Comparison of ENCODE assay signal across 19 cellular contexts in genomic region chr19:48396010-48396870, GRCh38.
DNase-seq lines count a peak whose midpoint lies in the region; ATAC-seq and TF ChIP-seq lines count a peak whose summit lies in the region.
"Had no signal": no experiment of that assay in that cellular context is flagged by ENCODE, and none has a peak within 500 bp of the region (broad histone marks: within the 10 kb centered on the region; RNA-seq: fewer than 3 reads in every experiment).

No MANE protein-coding gene starts in this region.

- no peak overlapping the region for H3K9ac ChIP-seq in iPS-15b (ENCODE audit: low read depth, low read length)
- H3K9ac ChIP-seq: SK-N-SH had no signal

- DNase-seq in NCI-H82 (lab: John Stamatoyannopoulos, UW), result peak; percentile 76
- DNase-seq in NCI-H82 treated with DMSO at 0.1 percent for 48 hours (lab: John Stamatoyannopoulos, UW; ENCODE audit: unreplicated experiment), result no peak
- DNase-seq in RWPE1 (ENCODE audit: low spot score), result no peak
- no peak for DNase-seq in stimulated activated effector memory CD8-positive, alpha-beta T cell treated with anti-CD3 and anti-CD28 coated beads, Interleukin-12 subunit alpha, Interleukin-12 subunit beta, amount 100 ng/mL, for 72 hours (ENCODE audit: low spot score in 2 of 2)
- DNase-seq in foreskin melanocyte, result no peak
- DNase-seq: activated CD4-positive, alpha-beta T cell treated with anti-CD3 and anti-CD28 coated beads, Interleukin-2, amount 50 U/mL, for 48 hours; activated naive CD8-positive, alpha-beta T cell treated with anti-CD3 and anti-CD28 coated beads, Interleukin-2, amount 50 U/mL, for 24 hours; CD4-positive, alpha-beta memory T cell; effector CD4-positive, alpha-beta T cell; midbrain; NCI-H187; NCI-H524; SK-N-SH; stimulated activated naive B cell treated with anti-CD40 and anti-IgM and Interleukin-4, amounts not matched to agents 10 μg/mL and 1 μg/mL and 100 μg/mL, for 72 hours had no signal

- peaks cover 3% of the 10 kb centered on the region for H3K9me3 Mint-ChIP-seq in stimulated activated effector memory CD8-positive, alpha-beta T cell treated with anti-CD3 and anti-CD28 coated beads, Interleukin-12 subunit alpha, Interleukin-12 subunit beta, amount 100 ng/mL, for 72 hours
- H3K9me3 Mint-ChIP-seq: CD4-positive, alpha-beta memory T cell had no signal

- no peak for TF ChIP-seq CTCF in RWPE1 (conservative IDR thresholded peaks at IDR 0.05; ENCODE audit: low read depth)

- POLR2A ChIA-PET in RWPE1 (lab: Yijun Ruan, JAX; ENCODE audit: low non-redundant PET), result interaction anchor here (0.6 to 1.0 kb wide), 2 partner anchors 74 to 185 kb away, joined by 3 to 13 read pairs; a partner anchor contains a TSS

- peak overlapping the region; percentile 40 for H3K27ac Mint-ChIP-seq in stimulated activated effector memory CD8-positive, alpha-beta T cell treated with anti-CD3 and anti-CD28 coated beads, Interleukin-12 subunit alpha, Interleukin-12 subunit beta, amount 100 ng/mL, for 72 hours
- H3K27ac Mint-ChIP-seq: activated naive CD8-positive, alpha-beta T cell treated with anti-CD3 and anti-CD28 coated beads, Interleukin-2, amount 50 U/mL, for 24 hours had no signal

- peaks cover 8% of the 10 kb centered on the region for H3K4me1 ChIP-seq in iPS-15b (ENCODE audit: control insufficient read depth, insufficient read depth, low read length)
- H3K4me1 ChIP-seq: pancreas had no signal

- peaks cover 68% of the 10 kb centered on the region for H3K4me1 Mint-ChIP-seq in stimulated activated effector memory CD8-positive, alpha-beta T cell treated with anti-CD3 and anti-CD28 coated beads, Interleukin-12 subunit alpha, Interleukin-12 subunit beta, amount 100 ng/mL, for 72 hours

- peaks cover 45% of the 10 kb centered on the region for H3K27me3 ChIP-seq in iPS-15b (ENCODE audit: control insufficient read depth, insufficient read depth, low read length)

- H3K4me3 Mint-ChIP-seq in stimulated activated effector memory CD8-positive, alpha-beta T cell treated with anti-CD3 and anti-CD28 coated beads, Interleukin-12 subunit alpha, Interleukin-12 subunit beta, amount 100 ng/mL, for 72 hours, result peak overlapping the region; percentile 56

- CTCF ChIA-PET in RWPE1 (lab: Yijun Ruan, JAX), result interaction anchor here (0.6 to 0.7 kb wide), 2 partner anchors 76 to 329 kb away, joined by 3 to 4 read pairs; no protein-coding TSS in a partner anchor

- no peaks in the 10 kb centered on the region for H3K36me3 ChIP-seq in iPS-15b (ENCODE audit: control insufficient read depth, insufficient read depth, low read length)
- H3K36me3 ChIP-seq: pancreas, tibial nerve had no signal

- H3K4me3 ChIP-seq in iPS-15b (ENCODE audit: low read depth, low read length), result peak overlapping the region; percentile 50
- H3K4me3 ChIP-seq: pancreas, tibial nerve had no signal

- H3K9me3 ChIP-seq in iPS-15b (ENCODE audit: control insufficient read depth, insufficient read depth, low read length), result no peaks in the 10 kb centered on the region
- H3K9me3 ChIP-seq: pancreas, SK-N-SH, tibial nerve had no signal

- no peak for ATAC-seq in stimulated activated effector memory CD8-positive, alpha-beta T cell treated with anti-CD3 and anti-CD28 coated beads, Interleukin-12 subunit alpha, Interleukin-12 subunit beta, amount 100 ng/mL, for 72 hours
- ATAC-seq in GM21381 (IDR thresholded peaks at IDR 0.05; ENCODE audit: unreplicated experiment) (no peak), GM18861 (IDR thresholded peaks at IDR 0.05; ENCODE audit: unreplicated experiment) (no peak)
- ATAC-seq: activated naive CD8-positive, alpha-beta T cell treated with anti-CD3 and anti-CD28 coated beads, Interleukin-2, amount 50 U/mL, for 24 hours; pancreas; stimulated activated naive B cell treated with anti-CD40 and anti-IgM and Interleukin-4, amounts not matched to agents 10 μg/mL and 1 μg/mL and 100 μg/mL, for 72 hours had no signal

- H3K36me3 Mint-ChIP-seq in stimulated activated effector memory CD8-positive, alpha-beta T cell treated with anti-CD3 and anti-CD28 coated beads, Interleukin-12 subunit alpha, Interleukin-12 subunit beta, amount 100 ng/mL, for 72 hours, result peaks cover 10% of the 10 kb centered on the region

- H3K27ac ChIP-seq in RWPE1, result peak overlapping the region; percentile 88; the same call in 1 of the 2 replicates
- H3K27ac ChIP-seq: pancreas, tibial nerve had no signal
